Comparison of ENCODE assay signal across 11 cellular contexts in the genomic region with DNA sequence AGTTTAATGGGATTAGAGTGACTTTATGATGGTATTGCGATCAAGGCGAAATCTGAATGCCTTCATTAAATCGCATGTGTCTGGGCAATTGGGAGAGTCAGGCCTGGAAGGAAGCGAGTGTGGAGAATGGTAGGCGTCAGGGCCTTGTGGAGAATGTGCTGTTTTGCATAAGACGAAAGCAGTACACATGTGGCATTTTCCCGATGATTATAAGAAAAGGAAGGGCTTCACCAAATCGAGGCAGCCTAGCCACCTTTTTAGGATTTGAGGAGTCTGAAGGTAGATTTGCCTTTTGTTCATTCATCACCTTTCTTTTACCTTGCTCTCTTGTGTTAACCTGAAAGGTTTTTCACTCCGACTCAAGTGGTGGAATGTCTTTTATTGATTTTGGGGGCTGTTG. TPM values are rescaled to one million over a fixed set of nuclear protein-coding genes. Genes with fewer than 3 reads are reported as not detected.
DNase-seq lines count a peak whose midpoint lies in the region; ATAC-seq and TF ChIP-seq lines count a peak whose summit lies in the region.
"Had no signal": no experiment of that assay in that cellular context is flagged by ENCODE, and none has a peak within 500 bp of the region (broad histone marks: within the 10 kb centered on the region; RNA-seq: fewer than 3 reads in every experiment).

No MANE protein-coding gene starts in this region.

- POLR2A ChIA-PET in Caco-2 (lab: Charles Lee), result no interaction called here

- TF ChIP-seq POLR2A in gastrocnemius medialis (IDR thresholded peaks at IDR 0.05), result no peak
- no peak for TF ChIP-seq POLR2A in erythroblast (IDR thresholded peaks at IDR 0.05; ENCODE audit: low read length)

- H3K27ac Mint-ChIP-seq in Caco-2 (ENCODE audit: unreplicated experiment), result peak overlapping the region; percentile 73
- H3K27ac Mint-ChIP-seq: activated naive CD8-positive, alpha-beta T cell treated with anti-CD3 and anti-CD28 coated beads, Interleukin-2, amount 10 ng/mL, durations not matched to agents 7 days and 5 days had no signal

- H3K27ac ChIP-seq in SU-DHL-6 (ENCODE audit: low read depth, low read length), result peak overlapping the region; percentile 80; the same call in 1 of the 2 replicates
- peak overlapping the region; percentile 93 to 97 (median 96) for H3K27ac ChIP-seq in gastrocnemius medialis
- H3K27ac ChIP-seq in effector memory CD4-positive, alpha-beta T cell (ENCODE audit: insufficient read depth, low read length, poor library complexity, severe bottlenecking), result no peak overlapping the region

- H3K9ac ChIP-seq in SU-DHL-6 (ENCODE audit: low read length), result 0 out of 2 replicates have a peak overlapping the region, but pooled peaks have one; percentile 4

- H3K9me3 ChIP-seq in Caco-2 (no peaks in the 10 kb centered on the region), SU-DHL-6 (ENCODE audit: insufficient read depth, low read length) (no peaks in the 10 kb centered on the region), gastrocnemius medialis (no peaks in the 10 kb centered on the region)
- no peaks in the 10 kb centered on the region for H3K9me3 ChIP-seq in effector memory CD4-positive, alpha-beta T cell (ENCODE audit: control insufficient read depth, low read length)

- H3K9me3 Mint-ChIP-seq in Caco-2 (ENCODE audit: unreplicated experiment), result no peaks in the 10 kb centered on the region
- H3K9me3 Mint-ChIP-seq: activated naive CD8-positive, alpha-beta T cell treated with anti-CD3 and anti-CD28 coated beads, Interleukin-2, amount 10 ng/mL, durations not matched to agents 7 days and 5 days had no signal

- H3K4me1 ChIP-seq in Caco-2, result no peaks in the 10 kb centered on the region
- peaks cover 76 to 83% of the 10 kb centered on the region in 2 donors for H3K4me1 ChIP-seq in gastrocnemius medialis
- no peaks in the 10 kb centered on the region for H3K4me1 ChIP-seq in effector memory CD4-positive, alpha-beta T cell (ENCODE audit: control insufficient read depth, insufficient read depth, low read length, poor library complexity, severe bottlenecking)

- H4K20me1 ChIP-seq in SU-DHL-6 (ENCODE audit: low read depth, low read length), result no peaks in the 10 kb centered on the region

- TF ChIP-seq CTCF in Caco-2 (IDR thresholded peaks at IDR 0.05; ENCODE audit: insufficient read depth in 1 of 2, low read depth in 1 of 2, low read length in 1 of 2, severe bottlenecking in 1 of 2, unreplicated experiment in 1 of 2) (no peak), SU-DHL-6 (IDR thresholded peaks at IDR 0.05; ENCODE audit: insufficient read depth, low read length, poor library complexity, severe bottlenecking) (no peak), foreskin fibroblast (IDR thresholded peaks at IDR 0.05; ENCODE audit: low read depth, low read length) (no peak), gastrocnemius medialis (IDR thresholded peaks at IDR 0.05 in 4 of 5, conservative IDR thresholded peaks at IDR 0.05 in 1 of 5) (no peak)

- peaks cover 23% of the 10 kb centered on the region for H3F3A ChIP-seq in SU-DHL-6 (ENCODE audit: insufficient read depth)

- H3K27me3 ChIP-seq in Caco-2 (replicated peaks; ENCODE audit: control insufficient read depth, insufficient read depth, low read length) (no peaks in the 10 kb centered on the region), SU-DHL-6 (ENCODE audit: low read length) (no peaks in the 10 kb centered on the region), gastrocnemius medialis (no peaks in the 10 kb centered on the region)
- H3K27me3 ChIP-seq in effector memory CD4-positive, alpha-beta T cell (replicated peaks; ENCODE audit: control insufficient read depth, insufficient read depth, low read length, poor library complexity, severe bottlenecking), result peaks cover 3% of the 10 kb centered on the region

- H3K27me3 Mint-ChIP-seq in Caco-2 (ENCODE audit: insufficient read depth, unreplicated experiment), result no peaks in the 10 kb centered on the region

- H3K36me3 ChIP-seq in Caco-2 (ENCODE audit: control insufficient read depth, insufficient read depth, low read length) (no peaks in the 10 kb centered on the region), SU-DHL-6 (ENCODE audit: low read length) (peaks cover 14% of the 10 kb centered on the region), gastrocnemius medialis (peaks cover 0 to 20% of the 10 kb centered on the region in 2 donors)
- no peaks in the 10 kb centered on the region for H3K36me3 ChIP-seq in effector memory CD4-positive, alpha-beta T cell (ENCODE audit: control insufficient read depth, insufficient read depth, low read length)

- no peaks in the 10 kb centered on the region for H3K9me2 ChIP-seq in SU-DHL-6 (replicated peaks; ENCODE audit: insufficient read depth, low read length)

- CTCF ChIA-PET in Caco-2 (lab: Charles Lee), result no interaction called here

- no peak overlapping the region for H3K4me3 Mint-ChIP-seq in Caco-2 (ENCODE audit: unreplicated experiment)
- H3K4me3 Mint-ChIP-seq: activated naive CD8-positive, alpha-beta T cell treated with anti-CD3 and anti-CD28 coated beads, Interleukin-2, amount 10 ng/mL, durations not matched to agents 7 days and 5 days had no signal

- peaks cover 37% of the 10 kb centered on the region; the same call in 1 of the 2 replicates for H3K79me2 ChIP-seq in SU-DHL-6 (ENCODE audit: insufficient read depth, low read length)

- in situ Hi-C loops in gastrocnemius medialis (cut with MboI; ENCODE audit: low sequenced_read_pairs in 4 of 4), result no loop called here

- peaks cover 7% of the 10 kb centered on the region for H3K4me1 Mint-ChIP-seq in Caco-2 (ENCODE audit: low read depth, unreplicated experiment)

- intact Hi-C loops in Caco-2 (cut with micrococcal nuclease; ENCODE audit: unreplicated experiment), result no loop called here
- intact Hi-C loops in gastrocnemius medialis (cut with DNase I; ENCODE audit: low total_unique reads), result loop anchor here (5.0 kb wide), 2 partner anchors 83 to 192 kb away; no protein-coding TSS in a partner anchor

- BruUV-seq in Caco-2 (replicated peaks; lab: Mats Ljungman, UMichigan), result no TSS peak

- H3K4me2 ChIP-seq in SU-DHL-6 (ENCODE audit: low read depth, low read length, poor library complexity, severe bottlenecking), result peak overlapping the region; percentile 57

- no peak for DNase-seq in Caco-2
- DNase-seq in foreskin fibroblast, result peak in 1 of 2 donors; percentile 59
- no peak for DNase-seq in gastrocnemius medialis
- no peak for DNase-seq in effector memory CD4-positive, alpha-beta T cell
- DNase-seq in SK-N-DZ (ENCODE audit: low spot score), result no peak
- DNase-seq in erythroblast (lab: John Stamatoyannopoulos, UW), result no peak
- DNase-seq: activated naive CD8-positive, alpha-beta T cell treated with anti-CD3 and anti-CD28 coated beads, Interleukin-2, amount 10 ng/mL, durations not matched to agents 7 days and 5 days; NCI-H748 treated with DMSO at 0.1 percent for 48 hours had no signal

- H3K4me3 ChIP-seq in Caco-2 (ENCODE audit: low read depth, low read length) (no peak overlapping the region), SU-DHL-6 (ENCODE audit: insufficient read depth, low read length, poor library complexity, severe bottlenecking) (no peak overlapping the region), foreskin fibroblast (ENCODE audit: low read depth in 1 of 2, low read length in 2 of 2) (peak overlapping the region; percentile 35 to 55), gastrocnemius medialis (peak overlapping the region in 1 of 4 donors; percentile 68)
- no peak overlapping the region for H3K4me3 ChIP-seq in effector memory CD4-positive, alpha-beta T cell (ENCODE audit: insufficient read depth, low read depth, low read length, poor library complexity, severe bottlenecking)

- H3K36me3 Mint-ChIP-seq in Caco-2 (ENCODE audit: insufficient read depth, unreplicated experiment), result peaks cover 37% of the 10 kb centered on the region
- H3K36me3 Mint-ChIP-seq: activated naive CD8-positive, alpha-beta T cell treated with anti-CD3 and anti-CD28 coated beads, Interleukin-2, amount 10 ng/mL, durations not matched to agents 7 days and 5 days had no signal

- H2AFZ ChIP-seq in SU-DHL-6 (ENCODE audit: low read depth, low read length, severe bottlenecking), result no peak overlapping the region

- ATAC-seq in gastrocnemius medialis (no peak), HG03045 (IDR thresholded peaks at IDR 0.05; ENCODE audit: unreplicated experiment) (no peak)
- ATAC-seq: activated CD4-positive, CD25-positive, alpha-beta regulatory T cell treated with anti-CD3 and anti-CD28 coated beads, Interleukin-2, amount 50 U/mL, for 24 hours had no signal

RNA-seq across cellular contexts. Expression of a gene that starts 1.0 kb away (rescaled TPM):
- total RNA-seq in Caco-2 (2022) (27.7 and 32.7 TPM in 2 replicates), gastrocnemius medialis (100 to 1,000 TPM in 1 of 4 donors, 10 to 100 TPM in 3; 54.7 to 124 (median 91.2) TPM)
- 42.6 and 65.6 TPM in 2 replicates for polyA plus RNA-seq in SK-N-DZ (2014; cell fraction: cytosol; rRNA removed)
- 43.0 and 70.1 TPM in 2 replicates for polyA plus RNA-seq in SK-N-DZ (2014; cell fraction: nucleus; rRNA removed)

Comparison
In these comparisons a context has a peak if more than half of its experiments do, and no peak if none do; other contexts are left out.
1. H3K4me3 ChIP-seq: peak in foreskin fibroblast (2 of 2); none in Caco-2 (single experiment), SU-DHL-6 (single experiment) and effector memory CD4-positive, alpha-beta T cell (single experiment).